6 cellular contexts compared by ENCODE assay signal in the genomic region with DNA sequence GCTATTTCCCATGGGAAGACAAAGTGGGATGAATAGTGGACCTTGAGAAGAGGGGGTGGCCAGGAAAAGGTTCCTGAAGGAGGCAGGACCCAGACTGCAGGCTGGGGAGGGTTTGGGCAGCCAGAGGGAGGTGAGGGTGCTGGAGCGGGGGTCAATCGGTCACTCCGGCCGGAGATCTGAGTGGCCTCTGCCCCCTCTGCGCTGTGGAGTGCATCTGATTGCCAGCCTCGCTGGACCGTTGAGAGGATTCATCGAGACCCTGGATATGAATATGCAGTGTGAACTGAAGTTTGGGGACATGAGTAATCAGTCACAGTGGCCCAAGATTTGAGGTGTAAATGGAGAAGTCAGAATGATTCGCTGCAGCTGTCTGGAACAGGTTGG. TPM values are rescaled to one million over a fixed set of nuclear protein-coding genes. Genes with fewer than 3 reads are reported as not detected.
DNase-seq lines count a peak whose midpoint lies in the region; ATAC-seq and TF ChIP-seq lines count a peak whose summit lies in the region.

No MANE protein-coding gene starts in this region.

- H3K4me2 ChIP-seq in fibroblast of lung (ENCODE audit: extremely low read depth, insufficient read depth, low read length): peak overlapping the region; percentile 92

- peak overlapping the region; percentile 4 for H2AFZ ChIP-seq in fibroblast of lung (ENCODE audit: low read length)

- H3K4me3 Mint-ChIP-seq in stimulated activated naive CD8-positive, alpha-beta T cell treated with anti-CD3 and anti-CD28 coated beads, Interleukin-15, amount 100 ng/mL, for 72 hours: peak overlapping the region; percentile 96 to 99

- DNase-seq in RWPE2 (ENCODE audit: low spot score) (no peak), fibroblast of lung (ENCODE audit: low read depth in 2 of 2) (no peak), OCI-M2 (lab: John Stamatoyannopoulos, UW; ENCODE audit: unreplicated experiment) (no peak), epidermal melanocyte (ENCODE audit: insufficient read length, low spot score) (no peak), NCI-H2227 treated with DMSO at 0.1 percent for 48 hours (lab: John Stamatoyannopoulos, UW) (no peak)
- DNase-seq in stimulated activated naive CD8-positive, alpha-beta T cell treated with anti-CD3 and anti-CD28 coated beads, Interleukin-15, amount 100 ng/mL, for 72 hours: no peak

- TF ChIP-seq CTCF in RWPE2 (IDR thresholded peaks at IDR 0.05; ENCODE audit: poor library complexity, severe bottlenecking) (no peak), fibroblast of lung (conservative IDR thresholded peaks at IDR 0.05 in 1 of 2, IDR thresholded peaks at IDR 0.05 in 1 of 2; ENCODE audit: low read depth in 1 of 2, low read length in 2 of 2) (no peak)

- no peaks in the 10 kb centered on the region for H3K9me3 ChIP-seq in RWPE2 (ENCODE audit: severe bottlenecking)
- no peaks in the 10 kb centered on the region for H3K9me3 ChIP-seq in fibroblast of lung (ENCODE audit: control insufficient read depth, insufficient read depth, low read depth, low read length)

- H4K20me1 ChIP-seq in fibroblast of lung (ENCODE audit: control insufficient read depth, extremely low read depth, insufficient read depth, low read length): no peaks in the 10 kb centered on the region

- ATAC-seq in RWPE2 (ENCODE audit: low read depth): no peak
- no peak for ATAC-seq in stimulated activated naive CD8-positive, alpha-beta T cell treated with anti-CD3 and anti-CD28 coated beads, Interleukin-15, amount 100 ng/mL, for 72 hours

- peak overlapping the region; percentile 39 for H3K27ac ChIP-seq in RWPE2 (ENCODE audit: poor library complexity, severe bottlenecking)
- peak overlapping the region; percentile 95 for H3K27ac ChIP-seq in fibroblast of lung (ENCODE audit: insufficient read depth, low read length)

- peak overlapping the region; percentile 91 for H3K9ac ChIP-seq in fibroblast of lung (ENCODE audit: insufficient read depth, low read length)

- peaks cover 0 to 6% of the 10 kb centered on the region in 2 donors for H3K9me3 Mint-ChIP-seq in stimulated activated naive CD8-positive, alpha-beta T cell treated with anti-CD3 and anti-CD28 coated beads, Interleukin-15, amount 100 ng/mL, for 72 hours

- no peaks in the 10 kb centered on the region for H3K27me3 ChIP-seq in RWPE2 (ENCODE audit: insufficient read depth, poor library complexity, severe bottlenecking)
- no peaks in the 10 kb centered on the region for H3K27me3 ChIP-seq in fibroblast of lung (ENCODE audit: control insufficient read depth, insufficient read depth, low read length)

- H3K27me3 Mint-ChIP-seq in stimulated activated naive CD8-positive, alpha-beta T cell treated with anti-CD3 and anti-CD28 coated beads, Interleukin-15, amount 100 ng/mL, for 72 hours: no peaks in the 10 kb centered on the region

- 0 out of 2 replicates have a peak, but pooled peaks cover 3% of the 10 kb centered on the region for H3K36me3 ChIP-seq in RWPE2 (ENCODE audit: low read depth)
- peaks cover 5% of the 10 kb centered on the region for H3K36me3 ChIP-seq in fibroblast of lung (ENCODE audit: control insufficient read depth, insufficient read depth, low read length)

- H3K4me1 Mint-ChIP-seq in stimulated activated naive CD8-positive, alpha-beta T cell treated with anti-CD3 and anti-CD28 coated beads, Interleukin-15, amount 100 ng/mL, for 72 hours: peaks cover 72% of the 10 kb centered on the region

- H3K79me2 ChIP-seq in fibroblast of lung (ENCODE audit: control insufficient read depth, insufficient read depth, low read length): peaks cover 38% of the 10 kb centered on the region

- H3K4me1 ChIP-seq in RWPE2 (ENCODE audit: insufficient read depth, poor library complexity, severe bottlenecking) (peaks cover 5% of the 10 kb centered on the region), fibroblast of lung (ENCODE audit: control insufficient read depth, extremely low read depth, insufficient read depth, low read length) (peaks cover 9% of the 10 kb centered on the region)

- H3K4me3 ChIP-seq in RWPE2 (ENCODE audit: severe bottlenecking) (peak overlapping the region; percentile 92), fibroblast of lung (replicated peaks in 1 of 4; ENCODE audit: control extremely low read depth in 1 of 4, insufficient read depth in 1 of 4, low read depth in 3 of 4, low read length in 4 of 4) (peak overlapping the region; percentile 67 to 100 (median 96))

- peak overlapping the region; percentile 100 for H3K27ac Mint-ChIP-seq in stimulated activated naive CD8-positive, alpha-beta T cell treated with anti-CD3 and anti-CD28 coated beads, Interleukin-15, amount 100 ng/mL, for 72 hours

RNA-seq across cellular contexts. Expression of gene ZNF580, which starts 5.5 kb away (rescaled TPM):
- total RNA-seq in fibroblast of lung: 3.3 and 4.1 TPM in 2 replicates
- 7.2 and 10.9 TPM in 2 replicates for polyA plus RNA-seq in fibroblast of lung
- 43.9 and 54.1 TPM in 2 replicates for polyA plus RNA-seq in fibroblast of lung (2012)
- polyA minus RNA-seq in fibroblast of lung (ENCODE audit: low replicate concordance): 59.2 and 75.6 TPM in 2 replicates

RNA-seq across cellular contexts. Expression of gene ZNF581, which starts 8.1 kb away (rescaled TPM):
- total RNA-seq in fibroblast of lung: 33.4 and 40.1 TPM in 2 replicates
- polyA plus RNA-seq in fibroblast of lung: 9.0 and 9.2 TPM in 2 replicates
- 17.5 and 21.5 TPM in 2 replicates for polyA plus RNA-seq in fibroblast of lung (2012)
- 22.9 and 26.9 TPM in 2 replicates for polyA minus RNA-seq in fibroblast of lung (ENCODE audit: low replicate concordance)

RNA-seq across cellular contexts. Expression of gene ZNF784, which starts 11.0 kb away (rescaled TPM):
- 4.6 and 5.6 TPM in 2 replicates for total RNA-seq in fibroblast of lung
- 1.6 and 2.0 TPM in 2 replicates for polyA plus RNA-seq in fibroblast of lung
- polyA plus RNA-seq in fibroblast of lung (2012): 4.9 and 5.5 TPM in 2 replicates
- polyA minus RNA-seq in fibroblast of lung (ENCODE audit: low replicate concordance): 4.9 and 5.3 TPM in 2 replicates

RNA-seq across cellular contexts. Expression of gene CCDC106, which starts 12.7 kb away (rescaled TPM):
- 8.0 and 10.2 TPM in 2 replicates for total RNA-seq in fibroblast of lung
- polyA plus RNA-seq in fibroblast of lung: 4.5 and 5.9 TPM in 2 replicates
- 8.2 and 16.1 TPM in 2 replicates for polyA plus RNA-seq in fibroblast of lung (2012)
- polyA minus RNA-seq in fibroblast of lung (ENCODE audit: low replicate concordance): 7.1 and 9.6 TPM in 2 replicates

RNA-seq across cellular contexts. Expression of gene U2AF2, which starts 19.5 kb away (rescaled TPM):
- 66.8 and 84.1 TPM in 2 replicates for total RNA-seq in fibroblast of lung
- 53.5 and 93.3 TPM in 2 replicates for polyA plus RNA-seq in fibroblast of lung
- polyA plus RNA-seq in fibroblast of lung (2012): 114 and 197 TPM in 2 replicates
- polyA minus RNA-seq in fibroblast of lung (ENCODE audit: low replicate concordance): 121 and 206 TPM in 2 replicates
